ENCODE assay signal across 8 cellular contexts in genomic region chr20:41173161-41173721, GRCh38. TPM values are rescaled to one million over a fixed set of nuclear protein-coding genes. Genes with fewer than 3 reads are reported as not detected.
DNase-seq lines count a peak whose midpoint lies in the region; ATAC-seq, FAIRE-seq and TF ChIP-seq lines count a peak whose summit lies in the region.

No MANE protein-coding gene starts in this region.

- peak; percentile 73 for FAIRE-seq in GM12878 (lab: Jason Lieb, UNC)

- no peaks in the 10 kb centered on the region; the same call in 1 of the 2 replicates for H4K20me1 ChIP-seq in GM12878 (ENCODE audit: control insufficient read depth, insufficient read depth)

- H3K36me3 ChIP-seq in GM12878 (ENCODE audit: control insufficient read depth in 2 of 2, insufficient read depth in 2 of 2, low read length in 1 of 2) (peaks cover 42 to 46% of the 10 kb centered on the region in 2 experiments; a peak in 3 of 4 replicates), iPS DF 6.9 (ENCODE audit: control insufficient read depth, insufficient read depth, low read length) (peaks cover 61% of the 10 kb centered on the region)

- POLR2A ChIA-PET in GM12878 (lab: Charles Lee) = interaction anchor here (1.0 to 1.1 kb wide), 3 partner anchors 38 to 205 kb away, joined by 3 to 4 read pairs (median 3); no protein-coding TSS in a partner anchor

- CTCF ChIA-PET in GM12878 (lab: Yijun Ruan, JAX) = interaction anchor here (0.6 to 3.7 kb wide), 29 partner anchors 9 to 238 kb away, joined by 3 to 52 read pairs (median 4); partner anchors contain the start of genes LPIN3 and PLCG1

- BruUV-seq in GM12878 (replicated peaks; lab: Mats Ljungman, UMichigan) = no TSS peak

- 13% methylated on average over 9 of the region's 9 CpGs for WGBS in GM12878 (ENCODE audit: insufficient coverage, insufficient replicate concordance, low lambda C conversion rate, missing lambda C conversion rate)
- no CpG with 5 or more reads among the region's 9 CpGs for WGBS in iPS DF 6.9 (ENCODE audit: insufficient coverage, insufficient read length)

- H3K4me3 ChIP-seq in GM12878 (no peak overlapping the region), iPS DF 6.9 (ENCODE audit: low read length) (no peak overlapping the region), skin epidermis (no peak overlapping the region)

- TF ChIP-seq POLR2A in GM12878 (IDR thresholded peaks at IDR 0.05; ENCODE audit: low read depth, low read length) = no peak

- no peaks in the 10 kb centered on the region for H3K27me3 ChIP-seq in GM12878 (replicated peaks in 1 of 2; ENCODE audit: control insufficient read depth in 2 of 2, insufficient read depth in 2 of 2, low read length in 1 of 2)
- H3K27me3 ChIP-seq in iPS DF 6.9 (ENCODE audit: control insufficient read depth, insufficient read depth, low read length) = no peaks in the 10 kb centered on the region; the same call in 1 of the 2 replicates

- no peak overlapping the region for H3K4me2 ChIP-seq in GM12878 (ENCODE audit: control insufficient read depth, insufficient read depth)

- DNase-seq in NK-92 treated with Interleukin-12 subunit alpha and Interleukin-12 subunit beta, amount 100 ng/mL, for 24 hours (lab: John Stamatoyannopoulos, UW) = peak; percentile 45
- DNase-seq in NK-92 (lab: John Stamatoyannopoulos, UW; ENCODE audit: unreplicated experiment) (no peak), NCI-H1105 treated with DMSO at 0.1 percent for 48 hours (lab: John Stamatoyannopoulos, UW) (peak; percentile 19), UCSD-AML1 (lab: John Stamatoyannopoulos, UW; ENCODE audit: unreplicated experiment) (peak; percentile 75), GM12878 (ENCODE audit: low read depth, low spot score) (no peak), iPS DF 6.9 (ENCODE audit: low read depth, low spot score) (peak; percentile 39)

- intact Hi-C loops in GM12878 (cut with micrococcal nuclease; ENCODE audit: unreplicated experiment) = loop anchor here (1.0 to 2.0 kb wide), 3 partner anchors 59 to 204 kb away; partner anchors contain the start of gene LPIN3

- H2AFZ ChIP-seq in GM12878 (ENCODE audit: control insufficient read depth, low read depth, low read length) = no peak overlapping the region

- SMC1A ChIA-PET in GM12878 (lab: Charles Lee; ENCODE audit: uncharacterized antibody, unreplicated experiment) = interaction anchor here (0.6 to 4.4 kb wide), 13 partner anchors 16 to 171 kb away, joined by 3 to 29 read pairs (median 5); partner anchors contain the start of genes LPIN3 and PLCG1

- H3K9ac ChIP-seq in GM12878 (ENCODE audit: control insufficient read depth, insufficient read depth, low read length) = no peak overlapping the region

- no peaks in the 10 kb centered on the region for H3K4me1 ChIP-seq in GM12878 (ENCODE audit: control insufficient read depth, insufficient read depth, low read length)
- no peaks in the 10 kb centered on the region for H3K4me1 ChIP-seq in iPS DF 6.9 (ENCODE audit: control insufficient read depth, insufficient read depth, low read length)

- RAD21 ChIA-PET in GM12878 (lab: Charles Lee; ENCODE audit: unreplicated experiment) = interaction anchor here (0.6 to 2.2 kb wide), 14 partner anchors 13 to 204 kb away, joined by 3 to 25 read pairs (median 5); partner anchors contain the start of gene LPIN3

- ATAC-seq in GM12878 = peak; percentile 97
- ATAC-seq in GM18870 (IDR thresholded peaks at IDR 0.05; ENCODE audit: unreplicated experiment) = no peak

- peak; percentile 87 to 94 (median 92) for TF ChIP-seq CTCF in GM12878 (IDR thresholded peaks at IDR 0.05 in 2 of 3, conservative IDR thresholded peaks at IDR 0.05 in 1 of 3; ENCODE audit: control insufficient read depth in 2 of 3, extremely low read depth in 1 of 3, insufficient read depth in 1 of 3, low read depth in 3 of 3, low read length in 3 of 3)

- no peak for TF ChIP-seq EP300 in GM12878 (IDR thresholded peaks at IDR 0.05; ENCODE audit: borderline replicate concordance in 1 of 2, control insufficient read depth in 1 of 2, low read depth in 2 of 2, low read length in 2 of 2)

- peak; percentile 90 for TF ChIP-seq RAD21 in GM12878 (IDR thresholded peaks at IDR 0.05; ENCODE audit: insufficient read depth, low read depth, low read length)

- in situ Hi-C loops in GM12878 (cut with MboI) = loop anchor here (5.0 kb wide), 2 partner anchors 59 to 169 kb away; partner anchors contain the start of gene LPIN3

- H3K27ac ChIP-seq in GM12878 (ENCODE audit: control insufficient read depth, insufficient read depth) (no peak overlapping the region), iPS DF 6.9 (ENCODE audit: low read length) (no peak overlapping the region), skin epidermis (peak overlapping the region in 12 of 21 experiments; percentile 30 to 67 (median 51))

- H3K79me2 ChIP-seq in GM12878 (ENCODE audit: control insufficient read depth, insufficient read depth, low read length) = no peaks in the 10 kb centered on the region

- no peaks in the 10 kb centered on the region for H3K9me3 ChIP-seq in GM12878 (replicated peaks; ENCODE audit: control insufficient read depth, insufficient read depth, low read length)
- no peaks in the 10 kb centered on the region for H3K9me3 ChIP-seq in iPS DF 6.9 (ENCODE audit: control insufficient read depth, insufficient read depth, low read length)

TF ChIP-seq in GM12878, 131 proteins besides CTCF, POLR2A, EP300 and RAD21:
- TF ChIP-seq ETV6 (conservative IDR thresholded peaks at IDR 0.05 in 1 of 2, IDR thresholded peaks at IDR 0.05 in 1 of 2; ENCODE audit: borderline replicate concordance in 1 of 2, low read depth in 1 of 2) (no peak), SMC3 (IDR thresholded peaks at IDR 0.05; ENCODE audit: borderline replicate concordance, low read length) (peak; percentile 93), EZH2 (IDR thresholded peaks at IDR 0.05; ENCODE audit: borderline replicate concordance, control insufficient read depth, low read depth, low read length) (no peak), YY1 (IDR thresholded peaks at IDR 0.05; ENCODE audit: low read depth, low read length) (peak; percentile 78), POLR2AphosphoS2 (IDR thresholded peaks at IDR 0.05; ENCODE audit: low read depth, low read length) (0 out of 2 replicates have a peak, but pooled peaks have one; percentile 17), ATF2 (IDR thresholded peaks at IDR 0.05; ENCODE audit: low read length) (no peak), TCF12 (IDR thresholded peaks at IDR 0.05; ENCODE audit: low read depth, low read length) (no peak), BHLHE40 (IDR thresholded peaks at IDR 0.05; ENCODE audit: borderline replicate concordance in 1 of 2, low read depth in 2 of 2, low read length in 1 of 2) (0 out of 4 replicates have a peak, but pooled peaks of 1 of the 2 experiments have one; percentile 31)

RNA-seq across cellular contexts. Expression of gene PLCG1, which starts 35.9 kb away (rescaled TPM):
- total RNA-seq in GM12878 (2013; cell fraction: nucleolus; rRNA removed) = 292 and 309 TPM in 2 replicates
- total RNA-seq in GM12878 (2014; rRNA removed) (48.4 and 55.4 TPM in 2 replicates), GM12878 (2014; rRNA removed; fragmentation: Illumina TruSeq; extraction: Trizol) (39.3 and 39.5 TPM in 2 replicates), GM12878 (2021) (78.6 and 85.4 TPM in 2 replicates)
- polyA plus RNA-seq in GM12878 (2011; ENCODE audit: low read depth) = 53.5 TPM
- polyA plus RNA-seq in GM12878 (2011; rRNA removed) (61.7 and 114 TPM in 2 replicates), GM12878 (2014; fragmentation: Illumina TruSeq; extraction: Trizol) (29.2 and 51.0 TPM in 2 replicates), GM12878 (2014; fragmentation: Nextera tagmentation; extraction: Ambion mirVana) (1 to 10 TPM; 2.6 to 3.0 TPM), GM12878 (2014; rRNA removed) (70.4 and 85.0 TPM in 2 replicates), GM12878 (2016; fragmentation: Nextera tagmentation; extraction: Ambion mirVana) (10 to 100 TPM; 12.8 to 13.0 TPM)
- polyA plus RNA-seq in GM12878 (2011; cell fraction: cytosol; rRNA removed) = 117 and 135 TPM in 2 replicates
- polyA plus RNA-seq in GM12878 (2011; cell fraction: nucleus; rRNA removed) = 795 and 878 TPM in 2 replicates
- polyA plus RNA-seq in GM12878 (2012) = 67.5 and 102 TPM in 2 replicates
- 123 and 185 TPM in 2 replicates for polyA minus RNA-seq in GM12878 (2011; rRNA and poly(A)+ RNA removed)
- 60.8 and 65.4 TPM in 2 replicates for polyA minus RNA-seq in GM12878 (2011; cell fraction: cytosol; rRNA and poly(A)+ RNA removed)
- 200 and 222 TPM in 2 replicates for polyA minus RNA-seq in GM12878 (2011; cell fraction: nucleus; rRNA and poly(A)+ RNA removed)

Comparison
In these comparisons a context has a peak if more than half of its experiments do, and no peak if none do; other contexts are left out.
1. DNase-seq: peak in NK-92 treated with Interleukin-12 subunit alpha and Interleukin-12 subunit beta, amount 100 ng/mL, for 24 hours (single experiment), NCI-H1105 treated with DMSO at 0.1 percent for 48 hours (single experiment), UCSD-AML1 (single experiment) and iPS DF 6.9 (single experiment); none in NK-92 (single experiment) and GM12878 (single experiment).
2. H3K27ac ChIP-seq: peak in skin epidermis (12 of 21); none in GM12878 (single experiment) and iPS DF 6.9 (single experiment).